In genomic region chr16:81697321-81697885, GRCh38 we compare ENCODE assay signal across 8 cellular contexts.
DNase-seq lines count a peak whose midpoint lies in the region; ATAC-seq and TF ChIP-seq lines count a peak whose summit lies in the region.

No MANE protein-coding gene starts in this region.

- peak; percentile 37 to 43 for TF ChIP-seq CTCF in tibial artery (IDR thresholded peaks at IDR 0.05)

- H3K27ac ChIP-seq in muscle layer of duodenum (ENCODE audit: low read length) (peak overlapping the region; percentile 69), tibial artery (no peak overlapping the region)

- no peaks in the 10 kb centered on the region for H3K9me3 ChIP-seq in muscle layer of duodenum (ENCODE audit: control insufficient read depth in 1 of 2, low read length in 2 of 2)
- H3K9me3 ChIP-seq in tibial artery = no peaks in the 10 kb centered on the region

- DNase-seq in Daoy (ENCODE audit: low read depth) = peak; percentile 39
- DNase-seq in HUDEP-2 (lab: John Stamatoyannopoulos, UW; ENCODE audit: unreplicated experiment in 76 of 76) = peak in 68 of 76 experiments; percentile 9 to 76 (median 56)
- DNase-seq in activated CD4-positive, alpha-beta T cell treated with anti-CD3 and anti-CD28 coated beads for 4 hours = peak; percentile 32 to 45
- DNase-seq in effector CD8-positive, alpha-beta T cell (lab: John Stamatoyannopoulos, UW) = peak; percentile 8
- no peak for DNase-seq in tibial artery

- no peaks in the 10 kb centered on the region for H3K27me3 ChIP-seq in muscle layer of duodenum (ENCODE audit: low read depth, low read length)
- H3K27me3 ChIP-seq in tibial artery = no peaks in the 10 kb centered on the region

- intact Hi-C loops in tibial artery (cut with DNase I; ENCODE audit: low total_unique reads) = no loop called here

- H3K36me3 ChIP-seq in muscle layer of duodenum (ENCODE audit: control insufficient read depth in 1 of 2, insufficient read depth in 2 of 2, low read length in 2 of 2) = peaks cover 38 to 59% of the 10 kb centered on the region in 2 donors
- peaks cover 0 to 69% (median 24%) of the 10 kb centered on the region in 3 donors for H3K36me3 ChIP-seq in tibial artery

- H3K4me3 ChIP-seq in muscle layer of duodenum (ENCODE audit: low read depth in 1 of 2, low read length in 2 of 2) (no peak overlapping the region), tibial artery (no peak overlapping the region)

- no peak for ATAC-seq in GM21786 (IDR thresholded peaks at IDR 0.05; ENCODE audit: unreplicated experiment)
- ATAC-seq in GM18517 (IDR thresholded peaks at IDR 0.05; ENCODE audit: unreplicated experiment) = no peak

- H3K4me1 ChIP-seq in muscle layer of duodenum (ENCODE audit: control insufficient read depth in 1 of 2, insufficient read depth in 2 of 2, low read length in 2 of 2) (peaks cover 21 to 38% of the 10 kb centered on the region in 2 donors), tibial artery (no peaks in the 10 kb centered on the region)

Comparison
In these comparisons a context has a peak if more than half of its experiments do, and no peak if none do; other contexts are left out.
1. DNase-seq: peak in Daoy (single experiment), HUDEP-2 (68 of 76), activated CD4-positive, alpha-beta T cell treated with anti-CD3 and anti-CD28 coated beads for 4 hours (2 of 2) and effector CD8-positive, alpha-beta T cell (single experiment); none in tibial artery (0 of 2).